In genomic region chr18:34097312-34097711, GRCh38 we compare ENCODE assay signal across 34 cellular contexts.
DNase-seq lines count a peak whose midpoint lies in the region; ATAC-seq, FAIRE-seq and TF ChIP-seq lines count a peak whose summit lies in the region.
"Had no signal": no experiment of that assay in that cellular context is flagged by ENCODE, and none has a peak within 500 bp of the region (broad histone marks: within the 10 kb centered on the region; RNA-seq: fewer than 3 reads in every experiment).

No MANE protein-coding gene starts in this region.

- no peak overlapping the region for H3K14ac ChIP-seq in IMR-90 (replicated peaks; ENCODE audit: low read depth, low read length)

- peak; percentile 1 for DNase-seq in AG10803 (ENCODE audit: low read depth)
- DNase-seq in IMR-90: no peak
- peak; percentile 38 for DNase-seq in bronchial epithelial cell (ENCODE audit: low read depth)
- DNase-seq in DMS53 treated with DMSO at 0.1 percent for 48 hours (lab: John Stamatoyannopoulos, UW; ENCODE audit: unreplicated experiment): no peak
- DNase-seq in pons (ENCODE audit: low spot score): no peak
- DNase-seq in glutamatergic neuron: no peak
- no peak for DNase-seq in AML-193 (lab: John Stamatoyannopoulos, UW)
- DNase-seq: activated B cell treated with CpG ODN at 0.5 μM for 24 hours; activated CD4-positive, alpha-beta T cell treated with anti-CD3 and anti-CD28 coated beads, Interleukin-2, amount 50 U/mL, for 1 hour; activated effector memory CD4-positive, alpha-beta T cell treated with anti-CD3 and anti-CD28 coated beads, Interleukin-2, amount 50 U/mL, for 16 hours; activated naive CD8-positive, alpha-beta T cell treated with anti-CD3 and anti-CD28 coated beads, Interleukin-2, amount 10 ng/mL, durations not matched to agents 7 days and 5 days; activated T-cell treated with anti-CD3 and anti-CD28 coated beads, Interleukin-2, amount 50 U/mL, for 1 hour; aorta; BE2C; caudate nucleus; CD8-positive, alpha-beta T cell; esophagus squamous epithelium; Kasumi-1; left ventricle myocardium inferior; NCI-H1436 treated with DMSO at 0.1 percent for 48 hours; NCI-H2171 treated with DMSO at 0.1 percent for 48 hours; Right ventricle myocardium superior; stimulated activated naive CD8-positive, alpha-beta T cell treated with anti-CD3 and anti-CD28 coated beads, Interleukin-15, amount 100 ng/mL, for 72 hours had no signal

- H2BK5ac ChIP-seq in IMR-90 (ENCODE audit: low read depth, low read length, poor library complexity, severe bottlenecking): no peak overlapping the region

- no peak overlapping the region for H2AK9ac ChIP-seq in IMR-90 (replicated peaks; ENCODE audit: low read depth, low read length, poor library complexity)

- H4K20me1 ChIP-seq in IMR-90 (ENCODE audit: insufficient read depth, low read length): no peaks in the 10 kb centered on the region

- dilution Hi-C loops in IMR-90 (cut with HindIII; ENCODE audit: low sequenced_read_pairs, unreplicated experiment): no loop called here

- H3K4me3 Mint-ChIP-seq in glutamatergic neuron (ENCODE audit: unreplicated experiment): no peak overlapping the region
- H3K4me3 Mint-ChIP-seq: activated B cell treated with CpG ODN at 0.5 μM for 24 hours; activated naive CD8-positive, alpha-beta T cell treated with anti-CD3 and anti-CD28 coated beads, Interleukin-2, amount 10 ng/mL, durations not matched to agents 7 days and 5 days; CD8-positive, alpha-beta T cell; dendritic cell treated with granulocyte-macrophage colony-stimulating factor and Interleukin-4, amounts not matched to agents 40 ng/mL and 50 ng/mL, for 4 days; neural crest cell; stimulated activated naive CD8-positive, alpha-beta T cell treated with anti-CD3 and anti-CD28 coated beads, Interleukin-15, amount 100 ng/mL, for 72 hours; T-helper 1 cell treated with Interleukin-12 subunit alpha and Interleukin-12 subunit beta and Interleukin-4 antibody, amounts not matched to agents 30 μg/mL and 1 μg/mL, for 36 hours had no signal

- H3K4me1 Mint-ChIP-seq in glutamatergic neuron (ENCODE audit: low read depth, unreplicated experiment): no peaks in the 10 kb centered on the region
- H3K4me1 Mint-ChIP-seq: activated B cell treated with CpG ODN at 0.5 μM for 24 hours; activated naive CD8-positive, alpha-beta T cell treated with anti-CD3 and anti-CD28 coated beads, Interleukin-2, amount 10 ng/mL, durations not matched to agents 7 days and 5 days; stimulated activated naive CD8-positive, alpha-beta T cell treated with anti-CD3 and anti-CD28 coated beads, Interleukin-15, amount 100 ng/mL, for 72 hours had no signal

- H4K5ac ChIP-seq in IMR-90 (ENCODE audit: low read depth, low read length): no peak overlapping the region

- no peaks in the 10 kb centered on the region for H3K9me3 ChIP-seq in IMR-90 (ENCODE audit: control insufficient read depth, insufficient read depth, low read length)
- H3K9me3 ChIP-seq: BE2C, esophagus squamous epithelium, HAP-1, left ventricle myocardium inferior, right atrium auricular region, vagina had no signal

- no peak overlapping the region for H3K9ac ChIP-seq in IMR-90 (ENCODE audit: low read depth, low read length)
- H3K9ac ChIP-seq: parathyroid adenoma had no signal

- no peak for TF ChIP-seq POLR2A in IMR-90 (IDR thresholded peaks at IDR 0.05; ENCODE audit: low read depth, low read length)

- WGBS in IMR-90 (ENCODE audit: extremely low coverage in 2 of 2, insufficient read length in 1 of 2), 2 experiments: no CpG with 5 or more reads among the region's 1 CpG

- no peaks in the 10 kb centered on the region for H3K27me3 Mint-ChIP-seq in glutamatergic neuron (ENCODE audit: unreplicated experiment)
- H3K27me3 Mint-ChIP-seq: activated B cell treated with CpG ODN at 0.5 μM for 24 hours; activated naive CD8-positive, alpha-beta T cell treated with anti-CD3 and anti-CD28 coated beads, Interleukin-2, amount 10 ng/mL, durations not matched to agents 7 days and 5 days; dendritic cell treated with granulocyte-macrophage colony-stimulating factor and Interleukin-4, amounts not matched to agents 40 ng/mL and 50 ng/mL, for 4 days; stimulated activated naive CD8-positive, alpha-beta T cell treated with anti-CD3 and anti-CD28 coated beads, Interleukin-15, amount 100 ng/mL, for 72 hours had no signal

- BruUV-seq in IMR-90 (replicated peaks; lab: Mats Ljungman, UMichigan): no TSS peak

- no peaks in the 10 kb centered on the region for H3K9me1 ChIP-seq in IMR-90 (ENCODE audit: insufficient read depth, low read length)

- no peak for TF ChIP-seq RAD21 in IMR-90 (IDR thresholded peaks at IDR 0.05; ENCODE audit: low read length)

- CTCF ChIA-PET in IMR-90 (lab: Yijun Ruan, JAX): no interaction called here

- H3K27ac Mint-ChIP-seq in glutamatergic neuron (ENCODE audit: unreplicated experiment): no peak overlapping the region
- H3K27ac Mint-ChIP-seq: activated B cell treated with CpG ODN at 0.5 μM for 24 hours; activated naive CD8-positive, alpha-beta T cell treated with anti-CD3 and anti-CD28 coated beads, Interleukin-2, amount 10 ng/mL, durations not matched to agents 7 days and 5 days; CD8-positive, alpha-beta T cell; dendritic cell treated with granulocyte-macrophage colony-stimulating factor and Interleukin-4, amounts not matched to agents 40 ng/mL and 50 ng/mL, for 4 days; stimulated activated naive CD8-positive, alpha-beta T cell treated with anti-CD3 and anti-CD28 coated beads, Interleukin-15, amount 100 ng/mL, for 72 hours; T-helper 1 cell treated with Interleukin-12 subunit alpha and Interleukin-12 subunit beta and Interleukin-4 antibody, amounts not matched to agents 30 μg/mL and 1 μg/mL, for 36 hours had no signal

- POLR2A ChIA-PET in IMR-90 (lab: Charles Lee; ENCODE audit: unreplicated experiment): no interaction called here

- no peak overlapping the region for H3K23ac ChIP-seq in IMR-90 (ENCODE audit: low read depth, low read length)

- H3K27me3 ChIP-seq in IMR-90 (ENCODE audit: control insufficient read depth, insufficient read depth, low read length) (no peaks in the 10 kb centered on the region), bronchial epithelial cell (ENCODE audit: control insufficient read depth, insufficient read depth, low read length) (no peaks in the 10 kb centered on the region)
- H3K27me3 ChIP-seq: BE2C, esophagus squamous epithelium, right atrium auricular region, vagina had no signal

- H3K36me3 ChIP-seq in IMR-90 (ENCODE audit: control insufficient read depth, insufficient read depth, low read length) (no peaks in the 10 kb centered on the region), bronchial epithelial cell (ENCODE audit: control insufficient read depth, insufficient read depth, low read length) (no peaks in the 10 kb centered on the region)
- H3K36me3 ChIP-seq: BE2C, esophagus squamous epithelium, HAP-1, left ventricle myocardium inferior, right atrium auricular region, vagina had no signal

- H4K8ac ChIP-seq in IMR-90 (ENCODE audit: low read depth in 2 of 2, low read length in 2 of 2): no peak overlapping the region

- no peaks in the 10 kb centered on the region for H3K4me1 ChIP-seq in IMR-90 (ENCODE audit: control insufficient read depth, insufficient read depth, low read length)
- H3K4me1 ChIP-seq: BE2C, esophagus squamous epithelium, HAP-1, left ventricle myocardium inferior, parathyroid adenoma, right atrium auricular region, vagina had no signal

- TF ChIP-seq CTCF in AG10803 (conservative IDR thresholded peaks at IDR 0.05; ENCODE audit: low read length): no peak
- TF ChIP-seq CTCF in IMR-90 (conservative IDR thresholded peaks at IDR 0.05; ENCODE audit: low read depth, low read length): no peak
- TF ChIP-seq CTCF in bronchial epithelial cell (IDR thresholded peaks at IDR 0.05; ENCODE audit: insufficient read depth, low read length, severe bottlenecking): no peak
- TF ChIP-seq CTCF in glutamatergic neuron (IDR thresholded peaks at IDR 0.05; ENCODE audit: partially characterized antibody, unreplicated experiment): no peak

- no peak for ATAC-seq in IMR-90 (ENCODE audit: low read depth)
- ATAC-seq: CD8-positive, alpha-beta T cell; SK-N-SH treated with all-trans-retinoic acid at 6 μM for 48 hours; stimulated activated naive CD8-positive, alpha-beta T cell treated with anti-CD3 and anti-CD28 coated beads, Interleukin-15, amount 100 ng/mL, for 72 hours had no signal

- no peaks in the 10 kb centered on the region for H3K9me3 Mint-ChIP-seq in glutamatergic neuron (ENCODE audit: unreplicated experiment)
- H3K9me3 Mint-ChIP-seq: activated B cell treated with CpG ODN at 0.5 μM for 24 hours; activated naive CD8-positive, alpha-beta T cell treated with anti-CD3 and anti-CD28 coated beads, Interleukin-2, amount 10 ng/mL, durations not matched to agents 7 days and 5 days; CD8-positive, alpha-beta T cell; dendritic cell treated with granulocyte-macrophage colony-stimulating factor and Interleukin-4, amounts not matched to agents 40 ng/mL and 50 ng/mL, for 4 days; neural crest cell; stimulated activated naive CD8-positive, alpha-beta T cell treated with anti-CD3 and anti-CD28 coated beads, Interleukin-15, amount 100 ng/mL, for 72 hours; T-helper 1 cell treated with Interleukin-12 subunit alpha and Interleukin-12 subunit beta and Interleukin-4 antibody, amounts not matched to agents 30 μg/mL and 1 μg/mL, for 36 hours had no signal

- no peak overlapping the region for H2BK15ac ChIP-seq in IMR-90 (ENCODE audit: low read depth, low read length)

- H3K4me3 ChIP-seq in AG10803 (ENCODE audit: low read length) (no peak overlapping the region), IMR-90 (ENCODE audit: insufficient read depth, low read depth, low read length) (no peak overlapping the region), bronchial epithelial cell (ENCODE audit: low read depth, low read length) (no peak overlapping the region)
- H3K4me3 ChIP-seq: esophagus squamous epithelium, HAP-1, left ventricle myocardium inferior, right atrium auricular region, vagina had no signal

- H3K36me3 Mint-ChIP-seq in glutamatergic neuron (ENCODE audit: unreplicated experiment): no peaks in the 10 kb centered on the region
- H3K36me3 Mint-ChIP-seq: activated naive CD8-positive, alpha-beta T cell treated with anti-CD3 and anti-CD28 coated beads, Interleukin-2, amount 10 ng/mL, durations not matched to agents 7 days and 5 days; CD8-positive, alpha-beta T cell had no signal

- H3K4ac ChIP-seq in IMR-90 (ENCODE audit: low read depth, low read length): no peak overlapping the region

- H3K27ac ChIP-seq in IMR-90 (ENCODE audit: insufficient read depth, low read length): no peak overlapping the region
- H3K27ac ChIP-seq: esophagus squamous epithelium, HL-60, left ventricle myocardium inferior, parathyroid adenoma, right atrium auricular region, vagina had no signal

- H3K18ac ChIP-seq in IMR-90 (ENCODE audit: low read depth, low read length): no peak overlapping the region

- H2BK20ac ChIP-seq in IMR-90 (ENCODE audit: low read depth, low read length): no peak overlapping the region

- in situ Hi-C loops in IMR-90 (cut with MboI; ENCODE audit: low sequenced_read_pairs): no loop called here

- H2BK120ac ChIP-seq in IMR-90 (ENCODE audit: low read depth, low read length): no peak overlapping the region

- intact Hi-C loops in IMR-90 (cut with micrococcal nuclease): no loop called here

- no peaks in the 10 kb centered on the region for H3K79me1 ChIP-seq in IMR-90 (ENCODE audit: low read depth in 1 of 2, low read length in 2 of 2)

- no peak overlapping the region for H3K4me2 ChIP-seq in IMR-90 (ENCODE audit: low read depth, low read length)

- no peak overlapping the region for H4K91ac ChIP-seq in IMR-90 (ENCODE audit: insufficient read depth, low read depth, low read length)

- no peak for FAIRE-seq in bronchial epithelial cell (lab: Jason Lieb, UNC)
- peak; percentile 91 for FAIRE-seq in islet of Langerhans (lab: Jason Lieb, UNC)
- FAIRE-seq: GM12892 had no signal

- no peak overlapping the region for H2AFZ ChIP-seq in IMR-90 (replicated peaks; ENCODE audit: low read length, poor library complexity)
- H2AFZ ChIP-seq: parathyroid adenoma had no signal

- H2AK5ac ChIP-seq in IMR-90 (ENCODE audit: low read depth, low read length): no peak overlapping the region

- H3K56ac ChIP-seq in IMR-90 (ENCODE audit: extremely low read depth, insufficient read depth, low read length): no peak overlapping the region

Comparison
In these comparisons a context has a peak if more than half of its experiments do, and no peak if none do; other contexts are left out.
1. DNase-seq: peak in AG10803 (single experiment) and bronchial epithelial cell (single experiment); none in IMR-90 (single experiment), DMS53 treated with DMSO at 0.1 percent for 48 hours (single experiment), pons (single experiment), glutamatergic neuron (single experiment) and AML-193 (0 of 2).